ENCODE assay signal across 10 cellular contexts in genomic region chr2:23617167-23617787, GRCh38.
DNase-seq lines count a peak whose midpoint lies in the region; ATAC-seq and TF ChIP-seq lines count a peak whose summit lies in the region.
"Had no signal": no experiment of that assay in that cellular context is flagged by ENCODE, and none has a peak within 500 bp of the region (broad histone marks: within the 10 kb centered on the region; RNA-seq: fewer than 3 reads in every experiment).

No MANE protein-coding gene starts in this region.

- H3K18ac ChIP-seq in neuronal stem cell (ENCODE audit: low read length): no peak overlapping the region

- H3K9me3 ChIP-seq in neuronal stem cell (replicated peaks in 1 of 2; ENCODE audit: control insufficient read depth in 2 of 2, insufficient read depth in 1 of 2, low read depth in 1 of 2, low read length in 2 of 2): no peaks in the 10 kb centered on the region

- no peaks in the 10 kb centered on the region for H3K79me1 ChIP-seq in neuronal stem cell (ENCODE audit: low read depth, low read length)

- H2BK5ac ChIP-seq in neuronal stem cell (ENCODE audit: low read length): no peak overlapping the region

- in situ Hi-C loops in GM13977 (cut with MboI; ENCODE audit: low pct_unique_long_range_greater_than_20kb, low sequenced_read_pairs, unreplicated experiment): no loop called here

- no peak overlapping the region for H2BK120ac ChIP-seq in neuronal stem cell (ENCODE audit: low read depth, low read length)

- H3K23ac ChIP-seq in neuronal stem cell (ENCODE audit: low read depth, low read length, poor library complexity): no peak overlapping the region

- no peaks in the 10 kb centered on the region for H3K36me3 ChIP-seq in neuronal stem cell (replicated peaks in 1 of 2; ENCODE audit: control insufficient read depth in 2 of 2, insufficient read depth in 2 of 2, low read length in 2 of 2)
- H3K36me3 ChIP-seq: BLaER1 had no signal

- H3K27me3 ChIP-seq in neuronal stem cell (ENCODE audit: control insufficient read depth in 3 of 3, insufficient read depth in 3 of 3, low read depth in 1 of 3, low read length in 3 of 3): no peaks in the 10 kb centered on the region

- H4K8ac ChIP-seq in neuronal stem cell (ENCODE audit: low read depth, low read length): no peak overlapping the region

- no peak for TF ChIP-seq CTCF in GM13977 (IDR thresholded peaks at IDR 0.05; ENCODE audit: extremely low read depth, insufficient read depth, missing control alignments)

- H2AK5ac ChIP-seq in neuronal stem cell (ENCODE audit: low read depth, low read length): peak overlapping the region; percentile 47

- peak overlapping the region in 1 of 2 donors; percentile 22 for H3K4me3 ChIP-seq in neuronal stem cell (ENCODE audit: low read length in 2 of 2)
- H3K4me3 ChIP-seq: BLaER1 had no signal

- H2BK15ac ChIP-seq in neuronal stem cell (ENCODE audit: low read length): no peak overlapping the region

- WGBS in neuronal stem cell (ENCODE audit: extremely low coverage in 2 of 2, insufficient read length in 2 of 2, insufficient replicate concordance in 1 of 2), 2 donors: no CpG with 5 or more reads among the region's 16 CpGs

- no peak overlapping the region for H3K4me2 ChIP-seq in neuronal stem cell (ENCODE audit: insufficient read depth, low read length, poor library complexity, severe bottlenecking)
- H3K4me2 ChIP-seq: BLaER1 had no signal

- no peak overlapping the region for H3K9ac ChIP-seq in neuronal stem cell (ENCODE audit: low read depth, low read length, poor library complexity)
- H3K9ac ChIP-seq: BLaER1 had no signal

- H3K14ac ChIP-seq in neuronal stem cell (ENCODE audit: low read length): no peak overlapping the region

- peak; percentile 69 for DNase-seq in Right ventricle myocardium inferior (ENCODE audit: missing footprints)
- DNase-seq in cardiac septum (ENCODE audit: low spot score): no peak
- peak; percentile 62 for DNase-seq in fibroblast of the conjunctiva (ENCODE audit: low read depth)
- DNase-seq in neuronal stem cell (ENCODE audit: low spot score): no peak
- no peak for DNase-seq in GM13977 (ENCODE audit: low spot score)
- no peak for DNase-seq in ecto neural progenitor cell (ENCODE audit: low spot score)
- no peak for DNase-seq in NCI-H774 (lab: John Stamatoyannopoulos, UW)
- DNase-seq in NCI-H526 treated with DMSO at 0.1 percent for 48 hours (lab: John Stamatoyannopoulos, UW): no peak
- DNase-seq: central memory CD4-positive, alpha-beta T cell had no signal

- H4K91ac ChIP-seq in neuronal stem cell (ENCODE audit: low read depth, low read length, poor library complexity): no peak overlapping the region

- peak overlapping the region; percentile 83 for H2AFZ ChIP-seq in neuronal stem cell (ENCODE audit: low read length)

- H3K27ac ChIP-seq in neuronal stem cell (replicated peaks; ENCODE audit: low read length): no peak overlapping the region
- H3K27ac ChIP-seq: BLaER1 had no signal

- no peak overlapping the region for H3K4ac ChIP-seq in neuronal stem cell (ENCODE audit: low read length)

- peaks cover 20 to 47% of the 10 kb centered on the region in 2 donors for H3K4me1 ChIP-seq in neuronal stem cell (ENCODE audit: control insufficient read depth in 2 of 2, insufficient read depth in 1 of 2, low read depth in 1 of 2, low read length in 2 of 2)

- peak; percentile 84 for ATAC-seq in Right ventricle myocardium inferior

- H2BK12ac ChIP-seq in neuronal stem cell (ENCODE audit: low read length): no peak overlapping the region

- intact Hi-C loops in Right ventricle myocardium inferior (cut with DNase I) (no loop called here), cardiac septum (cut with DNase I) (loop anchor here (5.0 kb wide), 1 partner anchor 120 kb away; no protein-coding TSS in a partner anchor)

Comparison
In these comparisons a context has a peak if more than half of its experiments do, and no peak if none do; other contexts are left out.
1. DNase-seq: peak in Right ventricle myocardium inferior (single experiment) and fibroblast of the conjunctiva (single experiment); none in cardiac septum (single experiment), neuronal stem cell (single experiment), GM13977 (single experiment), ecto neural progenitor cell (single experiment), NCI-H774 (single experiment) and NCI-H526 treated with DMSO at 0.1 percent for 48 hours (single experiment).